In genomic region chr18:1002653-1003178, GRCh38 we compare ENCODE assay signal across 1 cellular context.
TF ChIP-seq lines count a peak whose summit lies in the region.

No MANE protein-coding gene starts in this region.

TF ChIP-seq in K562, 482 proteins besides CTCF, POLR2A, EP300 and RAD21 (continued from another document and continues in another):
- TF ChIP-seq NR2C2 (CRISPR knock-in tag; IDR thresholded peaks at IDR 0.05): no peak
- TF ChIP-seq NR2C2 (tag; IDR thresholded peaks at IDR 0.05): peak; percentile 82
- peak in 1 of 2 experiments; percentile 70 for TF ChIP-seq AFF1 (IDR thresholded peaks at IDR 0.05; ENCODE audit: low read depth in 1 of 2, partially characterized antibody in 2 of 2)
- TF ChIP-seq ZEB2 (IDR thresholded peaks at IDR 0.05): peak; percentile 77
- TF ChIP-seq PKNOX1 (IDR thresholded peaks at IDR 0.05): peak; percentile 93
- no peak for TF ChIP-seq TCF15 (CRISPR knock-in tag; IDR thresholded peaks at IDR 0.05)
- 0 out of 2 replicates have a peak, but pooled peaks have one; percentile 26 for TF ChIP-seq NCOR1 (IDR thresholded peaks at IDR 0.05)
- peak; percentile 83; the same call in 1 of the 2 replicates for TF ChIP-seq LEF1 (IDR thresholded peaks at IDR 0.05)
- TF ChIP-seq MTA3 (IDR thresholded peaks at IDR 0.05; ENCODE audit: borderline replicate concordance): peak; percentile 18; the same call in 1 of the 2 replicates
- TF ChIP-seq DDX20 (tag; IDR thresholded peaks at IDR 0.05; ENCODE audit: low read depth): 0 out of 2 replicates have a peak, but pooled peaks have one; percentile 7
- peak; percentile 60 for TF ChIP-seq ATF4 (CRISPR knock-in tag; IDR thresholded peaks at IDR 0.05)
- peak; percentile 84 for TF ChIP-seq SOX6 (IDR thresholded peaks at IDR 0.05)
- TF ChIP-seq DNMT1 (IDR thresholded peaks at IDR 0.05): no peak
- TF ChIP-seq ATF3 (IDR thresholded peaks at IDR 0.05): peak; percentile 88; the same call in 1 of the 2 replicates
- TF ChIP-seq ATF3 (CRISPR knock-in tag; conservative IDR thresholded peaks at IDR 0.05): no peak
- no peak for TF ChIP-seq ETS1 (conservative IDR thresholded peaks at IDR 0.05; ENCODE audit: control insufficient read depth, low read depth, low read length)
- TF ChIP-seq PBX2 (CRISPR knock-in tag; IDR thresholded peaks at IDR 0.05; ENCODE audit: low read depth): peak; percentile 92
- TF ChIP-seq PBX2 (tag; conservative IDR thresholded peaks at IDR 0.05; ENCODE audit: low read depth): peak; percentile 99
- peak; percentile 53; the same call in 1 of the 2 replicates for TF ChIP-seq MECOM (CRISPR knock-in tag; IDR thresholded peaks at IDR 0.05)
- no peak for TF ChIP-seq ELK3 (CRISPR knock-in tag; IDR thresholded peaks at IDR 0.05)
- TF ChIP-seq TEAD4 (IDR thresholded peaks at IDR 0.05; ENCODE audit: low read length): peak; percentile 77; the same call in 1 of the 2 replicates
- TF ChIP-seq TEAD4 (CRISPR knock-in tag; IDR thresholded peaks at IDR 0.05; ENCODE audit: borderline replicate concordance): no peak
- TF ChIP-seq JUNB (CRISPR knock-in tag; conservative IDR thresholded peaks at IDR 0.05): peak; percentile 58; the same call in 1 of the 2 replicates
- 0 out of 2 replicates have a peak, but pooled peaks have one; percentile 43 for TF ChIP-seq HMG20A (CRISPR knock-in tag; conservative IDR thresholded peaks at IDR 0.05)
- TF ChIP-seq GTF2E2 (tag; IDR thresholded peaks at IDR 0.05): peak; percentile 57; the same call in 1 of the 2 replicates
- peak; percentile 16; the same call in 1 of the 2 replicates for TF ChIP-seq FOXM1 (IDR thresholded peaks at IDR 0.05; ENCODE audit: low read depth)
- no peak for TF ChIP-seq FOXM1 (CRISPR knock-in tag; IDR thresholded peaks at IDR 0.05; ENCODE audit: low read depth)
- TF ChIP-seq ATF1 (CRISPR knock-in tag; IDR thresholded peaks at IDR 0.05): no peak
- TF ChIP-seq ATF1 (tag; IDR thresholded peaks at IDR 0.05): 0 out of 2 replicates have a peak, but pooled peaks have one; percentile 21
- TF ChIP-seq ZNF384 (IDR thresholded peaks at IDR 0.05; ENCODE audit: low read depth, low read length): peak; percentile 43; the same call in 1 of the 2 replicates
- TF ChIP-seq STAT5A (IDR thresholded peaks at IDR 0.05; ENCODE audit: borderline replicate concordance, low read length): no peak
- peak; percentile 52 for TF ChIP-seq TAL1 (IDR thresholded peaks at IDR 0.05)
- TF ChIP-seq NCOA1 (IDR thresholded peaks at IDR 0.05; ENCODE audit: low read depth): peak; percentile 40; the same call in 1 of the 2 replicates
- no peak for TF ChIP-seq FOXO4 (CRISPR knock-in tag; IDR thresholded peaks at IDR 0.05)
- peak; percentile 61 for TF ChIP-seq DACH1 (IDR thresholded peaks at IDR 0.05; ENCODE audit: partially characterized antibody)
- TF ChIP-seq FOSL1 (tag; conservative IDR thresholded peaks at IDR 0.05): peak; percentile 100
- TF ChIP-seq NFATC3 (IDR thresholded peaks at IDR 0.05): 0 out of 2 replicates have a peak, but pooled peaks have one; percentile 51
- TF ChIP-seq SMARCA4 (IDR thresholded peaks at IDR 0.05): peak; percentile 91; the same call in 1 of the 2 replicates
- TF ChIP-seq ATF7 (IDR thresholded peaks at IDR 0.05): peak; percentile 78
- TF ChIP-seq IFI16 (CRISPR knock-in tag; IDR thresholded peaks at IDR 0.05): no peak
- peak; percentile 48 for TF ChIP-seq KLF16 (IDR thresholded peaks at IDR 0.05)
- peak; percentile 57 for TF ChIP-seq MEF2D (tag; conservative IDR thresholded peaks at IDR 0.05; ENCODE audit: low read depth)
- TF ChIP-seq ZNF586 (CRISPR knock-in tag; conservative IDR thresholded peaks at IDR 0.05): no peak
- TF ChIP-seq MAFG (tag; conservative IDR thresholded peaks at IDR 0.05): peak; percentile 91
- 0 out of 4 replicates have a peak, but pooled peaks of 1 of the 2 experiments have one; percentile 29 for TF ChIP-seq KDM1A (IDR thresholded peaks at IDR 0.05)
- peak in 1 of 2 experiments; percentile 50; a peak in 1 of 4 replicates for TF ChIP-seq ZNF639 (CRISPR knock-in tag; conservative IDR thresholded peaks at IDR 0.05 in 1 of 2, IDR thresholded peaks at IDR 0.05 in 1 of 2)
- peak in 1 of 3 experiments; percentile 53; a peak in 1 of 6 replicates for TF ChIP-seq ZBTB11 (CRISPR knock-in tag; IDR thresholded peaks at IDR 0.05)
